16 cellular contexts compared by ENCODE assay signal in the genomic region with DNA sequence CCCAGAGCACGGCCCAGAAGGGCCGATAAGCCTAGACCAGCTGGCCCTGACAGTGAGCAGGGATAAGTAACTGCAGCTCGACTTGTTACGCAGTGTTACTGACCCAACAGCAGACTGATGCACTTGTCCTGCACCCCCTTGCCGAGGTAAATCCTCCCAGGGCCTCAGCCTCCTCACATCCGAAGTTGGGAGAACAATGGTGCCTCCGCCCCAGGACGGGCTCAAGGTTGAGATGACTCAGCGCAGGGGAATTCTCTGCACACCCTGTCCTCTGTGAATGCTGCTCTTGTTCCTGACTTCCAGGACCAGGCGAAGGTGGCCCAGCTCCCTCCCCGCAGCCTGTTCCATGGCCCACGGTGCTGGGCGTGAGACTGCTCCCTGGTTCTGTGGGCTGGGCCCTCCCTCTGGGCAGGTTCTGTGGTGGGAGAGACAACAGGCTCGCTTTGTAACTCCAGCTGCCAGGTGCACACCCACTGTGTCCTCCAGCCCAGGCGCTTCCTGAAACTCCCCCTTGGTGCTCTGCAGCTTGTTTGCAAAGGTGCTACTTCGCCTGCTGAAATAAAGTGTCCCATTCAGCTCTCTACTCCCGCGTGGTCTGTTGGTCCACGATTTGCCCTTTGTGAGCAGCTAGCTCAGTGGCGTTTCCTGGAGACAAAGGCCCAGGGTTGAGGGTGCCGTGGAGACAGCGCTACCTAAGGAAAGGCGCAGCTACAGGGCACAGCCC. TPM values are rescaled to one million over a fixed set of nuclear protein-coding genes. Genes with fewer than 3 reads are reported as not detected.
DNase-seq lines count a peak whose midpoint lies in the region; ATAC-seq and TF ChIP-seq lines count a peak whose summit lies in the region.
"Had no signal": no experiment of that assay in that cellular context is flagged by ENCODE, and none has a peak within 500 bp of the region (broad histone marks: within the 10 kb centered on the region; RNA-seq: fewer than 3 reads in every experiment).

No MANE protein-coding gene starts in this region.

- H3K4me1 ChIP-seq in heart right ventricle: peaks cover 0 to 12% (median 3%) of the 10 kb centered on the region in 9 donors
- peaks cover 0 to 12% of the 10 kb centered on the region in 2 donors for H3K4me1 ChIP-seq in right atrium auricular region
- peaks cover 9% of the 10 kb centered on the region for H3K4me1 ChIP-seq in SJCRH30
- H3K4me1 ChIP-seq: vagina had no signal

- H3K9me3 ChIP-seq in heart right ventricle (peaks cover 0 to 4% (median 0%) of the 10 kb centered on the region in 11 donors), right atrium auricular region (peaks cover 0 to 5% of the 10 kb centered on the region in 2 donors), SJCRH30 (replicated peaks) (no peaks in the 10 kb centered on the region)
- H3K9me3 ChIP-seq: vagina had no signal

- H3K36me3 Mint-ChIP-seq in HFFc6 (ENCODE audit: low read depth): no peaks in the 10 kb centered on the region; the same call in 1 of the 2 replicates
- H3K36me3 Mint-ChIP-seq: natural killer cell treated with Interleukin-12 subunit alpha and Interleukin-12 subunit beta and Interleukin-15 and Interleukin-18, amount 100 ng/mL, for 72 hours had no signal

- H3K4me3 ChIP-seq in heart right ventricle (no peak overlapping the region), right atrium auricular region (no peak overlapping the region), SJCRH30 (no peak overlapping the region)
- H3K4me3 ChIP-seq: spleen, vagina had no signal

- H3K9me3 Mint-ChIP-seq in HFFc6: peaks cover 6% of the 10 kb centered on the region
- H3K9me3 Mint-ChIP-seq: natural killer cell treated with Interleukin-12 subunit alpha and Interleukin-12 subunit beta and Interleukin-15 and Interleukin-18, amount 100 ng/mL, for 72 hours had no signal

- H3K36me3 ChIP-seq in heart right ventricle (no peaks in the 10 kb centered on the region), right atrium auricular region (no peaks in the 10 kb centered on the region), SJCRH30 (no peaks in the 10 kb centered on the region)
- H3K36me3 ChIP-seq: spleen, vagina had no signal

- no peaks in the 10 kb centered on the region for H3K4me1 Mint-ChIP-seq in HFFc6 (ENCODE audit: low read depth)
- H3K4me1 Mint-ChIP-seq: central memory CD8-positive, alpha-beta T cell had no signal

- intact Hi-C loops in heart right ventricle (cut with DNase I): loop anchor here in 3 of 10 donors (10.0 kb wide), 2 partner anchors 314 to 484 kb away; no protein-coding TSS in a partner anchor

- 77 to 81% methylated on average over 23 of the region's 23 CpGs for WGBS in heart right ventricle, 2 donors

- no peak overlapping the region for H3K4me3 Mint-ChIP-seq in HFFc6
- H3K4me3 Mint-ChIP-seq: central memory CD8-positive, alpha-beta T cell; natural killer cell treated with Interleukin-12 subunit alpha and Interleukin-12 subunit beta and Interleukin-15 and Interleukin-18, amount 100 ng/mL, for 72 hours had no signal

- DNase-seq in heart right ventricle (peak in 1 of 2 donors; percentile 4), right atrium auricular region (ENCODE audit: low spot score) (no peak), SJCRH30 (peak; percentile 35 to 44), islet precursor cell (peak; percentile 91), UCSD-AML1 (lab: John Stamatoyannopoulos, UW; ENCODE audit: unreplicated experiment) (no peak), HFFc6 (no peak), mesenteric fat pad (ENCODE audit: low spot score) (no peak)
- DNase-seq: activated CD4-positive, alpha-beta T cell treated with anti-CD3 and anti-CD28 coated beads, Interleukin-2, amount 50 U/mL, for 1 hour; activated gamma-delta T cell treated with Interleukin-2 at 50 U/mL for 16 hours; spleen had no signal

- no peak overlapping the region for H3K27ac ChIP-seq in heart right ventricle
- no peak overlapping the region for H3K27ac ChIP-seq in right atrium auricular region
- peak overlapping the region; percentile 20; the same call in 1 of the 2 replicates for H3K27ac ChIP-seq in SJCRH30
- H3K27ac ChIP-seq: vagina had no signal

- peaks cover under 1 to 14% (median 11%) of the 10 kb centered on the region in 7 donors for H3K27me3 ChIP-seq in heart right ventricle
- peaks cover 0 to 2% of the 10 kb centered on the region in 2 donors for H3K27me3 ChIP-seq in right atrium auricular region
- no peaks in the 10 kb centered on the region for H3K27me3 ChIP-seq in SJCRH30
- H3K27me3 ChIP-seq: vagina had no signal

- ATAC-seq in heart right ventricle: peak in 6 of 8 donors; percentile 18 to 39 (median 26)
- ATAC-seq in GM18867 (IDR thresholded peaks at IDR 0.05; ENCODE audit: unreplicated experiment): no peak
- ATAC-seq: natural killer cell treated with Interleukin-12 subunit alpha and Interleukin-12 subunit beta and Interleukin-15 and Interleukin-18, amount 100 ng/mL, for 72 hours had no signal

- no peak for TF ChIP-seq CTCF in heart right ventricle (IDR thresholded peaks at IDR 0.05)
- no peak for TF ChIP-seq CTCF in right atrium auricular region (IDR thresholded peaks at IDR 0.05)
- no peak for TF ChIP-seq CTCF in HFFc6 (IDR thresholded peaks at IDR 0.05)

- peaks cover 20% of the 10 kb centered on the region for H3K27me3 Mint-ChIP-seq in HFFc6 (ENCODE audit: insufficient read depth)

- H3K27ac Mint-ChIP-seq in HFFc6: no peak overlapping the region
- H3K27ac Mint-ChIP-seq: natural killer cell treated with Interleukin-12 subunit alpha and Interleukin-12 subunit beta and Interleukin-15 and Interleukin-18, amount 100 ng/mL, for 72 hours had no signal

RNA-seq across cellular contexts. Expression of a gene that starts 40.1 kb away (rescaled TPM):
- total RNA-seq in heart right ventricle (under 1 TPM in 1 of 10 donors, not detected in 9; 0.11 TPM), right atrium auricular region (not detected), mesenteric fat pad (0.32 TPM)
- not detected for polyA plus RNA-seq in heart right ventricle
- total RNA-seq in SJCRH30 (2014; rRNA removed; shearing (Covaris generic)): not detected in 2 replicates
- not detected for total RNA-seq in HFFc6 (2021; fragmentation: NEBNext Ultra II Directional; extraction: Animal tissue kit (Norgen Biotek cat#: 25700))
- total RNA-seq: LHCN-M2; natural killer cell treated with Interleukin-12 subunit alpha and Interleukin-12 subunit beta and Interleukin-15 and Interleukin-18, amount 100 ng/mL, for 72 hours; T-helper 1 cell treated with Interleukin-12 subunit alpha and Interleukin-12 subunit beta and Interleukin-4 antibody, amounts not matched to agents 30 ng/mL and 1 ng/mL, for 36 hours; vagina had no signal

RNA-seq across cellular contexts. Expression of a gene that starts 49.4 kb away (rescaled TPM):
- total RNA-seq in heart right ventricle: 100 to 1,000 TPM; 122 to 208 (median 146) TPM
- 100 to 1,000 TPM in 1 of 2 donors, 10 to 100 TPM in 1; 36.3 to 145 TPM for polyA plus RNA-seq in heart right ventricle
- 10 to 100 TPM; 28.5 to 42.3 TPM for total RNA-seq in right atrium auricular region
- total RNA-seq in SJCRH30 (2014; rRNA removed; shearing (Covaris generic)): 11.5 and 12.0 TPM in 2 replicates
- total RNA-seq in HFFc6 (2021; fragmentation: NEBNext Ultra II Directional; extraction: Animal tissue kit (Norgen Biotek cat#: 25700)): under 1 TPM in 3 of 6 experiments, not detected in 3; 0.07 to 0.09 (median 0.09) TPM
- total RNA-seq in mesenteric fat pad: 39.4 TPM

Comparison
In these comparisons a context has a peak if more than half of its experiments do, and no peak if none do; other contexts are left out.
1. DNase-seq: peak in SJCRH30 (2 of 2) and islet precursor cell (single experiment); none in right atrium auricular region (single experiment), UCSD-AML1 (single experiment), HFFc6 (single experiment) and mesenteric fat pad (single experiment).
2. RNA of a gene that starts 49.4 kb away (total RNA-seq): 122 to 208 TPM in heart right ventricle, 28.5 to 42.3 TPM in right atrium auricular region, 39.4 TPM in mesenteric fat pad (single experiment) and 11.5 to 12.0 TPM in SJCRH30; 0.07 to 0.09 TPM in HFFc6; every median in the first group is over 10 times any median in the second.